ENCODE assay signal across 13 cellular contexts in genomic region chr2:17271401-17271800, GRCh38.
"Had no signal": no experiment of that assay in that cellular context is flagged by ENCODE, and none has a peak within 500 bp of the region (broad histone marks: within the 10 kb centered on the region; RNA-seq: fewer than 3 reads in every experiment).

No MANE protein-coding gene starts in this region.

- DNase-seq: activated CD4-positive, alpha-beta T cell treated with anti-CD3 and anti-CD28 coated beads, Interleukin-2, amount 50 U/mL, for 4 hours; activated CD4-positive, CD25-positive, alpha-beta regulatory T cell treated with anti-CD3 and anti-CD28 coated beads, Interleukin-2, amount 50 U/mL, for 72 hours; activated naive CD4-positive, alpha-beta T cell treated with anti-CD3 and anti-CD28 coated beads for 36 hours; activated naive CD8-positive, alpha-beta T cell treated with anti-CD3 and anti-CD28 coated beads, Interleukin-2, amount 50 U/mL, for 24 hours; caudate nucleus; foreskin melanocyte; heart left ventricle; ovary; stimulated activated CD4-positive, alpha-beta T cell treated with anti-CD3 and anti-CD28 coated beads, Interleukin-1b, Interleukin-23, amount 100 ng/mL, for 48 hours; stimulated activated naive CD8-positive, alpha-beta T cell treated with anti-CD3 and anti-CD28 coated beads, Interleukin-15, amount 100 ng/mL, for 72 hours; SW 1271 had no signal

- H3K4me3 ChIP-seq: esophagus muscularis mucosa, heart left ventricle, neural progenitor cell, ovary had no signal
